ENCODE assay signal across 8 cellular contexts in genomic region chrX:77910108-77910840, GRCh38. TPM values are rescaled to one million over a fixed set of nuclear protein-coding genes. Genes with fewer than 3 reads are reported as not detected.
DNase-seq lines count a peak whose midpoint lies in the region; ATAC-seq lines count a peak whose summit lies in the region.

TSS of gene ATP7A (plus strand) at chrX:77910693. CDS start at chrX:77971642, 60,949 bp downstream.

- H3K4me1 ChIP-seq in HUES48 (ENCODE audit: control insufficient read depth, insufficient read depth, low read length) (no peaks in the 10 kb centered on the region), mononuclear cell (ENCODE audit: insufficient read depth, low read length) (peaks cover 8% of the 10 kb centered on the region)

- H3K27ac ChIP-seq in HUES48 (ENCODE audit: low read depth, low read length), result peak within 1 kb of the TSS; percentile 74

- DNase-seq in D341Med (ENCODE audit: low spot score) (peak; percentile 89), NOMO-1 treated with dmso at 0.1 percent for 144 hours (lab: John Stamatoyannopoulos, UW; ENCODE audit: unreplicated experiment) (peak; percentile 91), epidermal melanocyte (ENCODE audit: insufficient read length, low spot score) (peak; percentile 71)
- peak; percentile 82 for DNase-seq in activated CD8-positive, alpha-beta memory T cell treated with anti-CD3 and anti-CD28 coated beads, Interleukin-2, amount 50 U/mL, for 24 hours (ENCODE audit: extremely low read depth)
- DNase-seq in stimulated activated CD8-positive, alpha-beta memory T cell treated with anti-CD3 and anti-CD28 coated beads, Interleukin-2, amount 100 ng/mL, for 48 hours (ENCODE audit: low read depth in 2 of 2), result peak; percentile 77 to 85

- peaks cover 15% of the 10 kb centered on the region for H3K9me3 ChIP-seq in HUES48 (ENCODE audit: control insufficient read depth, insufficient read depth, low read length)
- H3K9me3 ChIP-seq in mononuclear cell (ENCODE audit: low read depth, low read length), result no peaks in the 10 kb centered on the region

- H3K9ac ChIP-seq in HUES48 (ENCODE audit: low read depth, low read length), result peak within 1 kb of the TSS; percentile 46

- peak; percentile 96 for ATAC-seq in GM21423 (IDR thresholded peaks at IDR 0.05; ENCODE audit: unreplicated experiment)

- H3K36me3 ChIP-seq in HUES48 (ENCODE audit: control insufficient read depth, insufficient read depth, low read length), result no peaks in the 10 kb centered on the region

- no peaks in the 10 kb centered on the region for H3K27me3 ChIP-seq in HUES48 (ENCODE audit: control insufficient read depth, insufficient read depth, low read length)
- H3K27me3 ChIP-seq in mononuclear cell (ENCODE audit: insufficient read depth, low read length), result no peaks in the 10 kb centered on the region

- peak within 1 kb of the TSS; percentile 72 for H3K4me3 ChIP-seq in HUES48 (ENCODE audit: low read depth, low read length)
- peak within 1 kb of the TSS; percentile 80 for H3K4me3 ChIP-seq in mononuclear cell (ENCODE audit: low read length)

RNA-seq across cellular contexts. Expression of gene ATP7A, which starts in this region (rescaled TPM):
- 19.1 TPM for total RNA-seq in mononuclear cell

Comparison
In these comparisons a context has a peak if more than half of its experiments do, and no peak if none do; other contexts are left out.
1. Peak in every context shown above with its lines: DNase-seq, ATAC-seq, H3K4me3 ChIP-seq and H3K27ac ChIP-seq.